Comparison of ENCODE assay signal across 8 cellular contexts in the genomic region with DNA sequence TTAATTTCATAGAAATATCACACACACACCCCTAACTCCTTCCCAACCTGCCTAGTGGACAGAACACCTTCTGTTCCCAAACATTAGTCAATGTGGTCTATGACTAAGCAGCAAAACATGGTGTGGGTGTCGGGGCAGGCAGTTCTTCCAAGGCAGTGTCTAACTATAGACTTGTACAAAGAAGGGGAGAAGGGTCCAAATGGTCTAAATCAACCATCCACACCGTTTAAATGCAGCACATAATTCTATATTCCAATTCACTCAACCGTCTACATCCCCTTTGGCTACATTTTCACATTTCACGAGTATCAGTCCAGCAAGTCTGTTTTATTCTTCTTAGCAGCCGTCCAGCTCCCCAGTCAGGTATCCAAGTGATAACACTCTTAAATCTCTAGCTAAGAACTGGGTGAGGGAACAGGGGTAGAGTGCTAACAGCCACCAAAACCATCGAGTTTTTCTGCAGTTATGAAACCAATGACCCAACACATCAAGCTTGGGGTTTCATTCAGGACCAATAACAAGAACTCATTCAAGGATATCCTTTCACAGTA.
DNase-seq lines count a peak whose midpoint lies in the region; ATAC-seq and TF ChIP-seq lines count a peak whose summit lies in the region.

No MANE protein-coding gene starts in this region.

- DNase-seq in cardiac fibroblast (ENCODE audit: low read depth in 2 of 2), result peak; percentile 80 to 87
- no peak for DNase-seq in GM20000 (ENCODE audit: low spot score)
- no peak for DNase-seq in stimulated activated naive CD4-positive, alpha-beta T cell (lab: John Stamatoyannopoulos, UW)
- no peak for DNase-seq in activated naive CD8-positive, alpha-beta T cell treated with anti-CD3 and anti-CD28 coated beads, Interleukin-2, amount 50 U/mL, for 24 hours

- H3K27ac ChIP-seq in BLaER1, result peak overlapping the region; percentile 95
- H3K27ac ChIP-seq in mucosa of rectum (ENCODE audit: low read depth in 2 of 2, low read length in 2 of 2), result peak overlapping the region; percentile 92 to 94

- H3K9ac ChIP-seq in BLaER1 (peak overlapping the region; percentile 95), mucosa of rectum (ENCODE audit: low read depth in 1 of 2, low read length in 2 of 2) (peak overlapping the region; percentile 82 to 87)

- H3K9me3 ChIP-seq in BLaER1 (no peaks in the 10 kb centered on the region), mucosa of rectum (ENCODE audit: control insufficient read depth in 2 of 2, low read length in 2 of 2) (no peaks in the 10 kb centered on the region)

- H3K27me3 Mint-ChIP-seq in activated naive CD8-positive, alpha-beta T cell treated with anti-CD3 and anti-CD28 coated beads, Interleukin-2, amount 50 U/mL, for 24 hours, result peaks cover 31% of the 10 kb centered on the region

- no peak for TF ChIP-seq CTCF in cardiac fibroblast (IDR thresholded peaks at IDR 0.05; ENCODE audit: low read depth, low read length)
- TF ChIP-seq CTCF in GM20000 (IDR thresholded peaks at IDR 0.05; ENCODE audit: extremely low read depth, missing control alignments), result no peak

- H3K36me3 ChIP-seq in BLaER1 (peaks cover 50% of the 10 kb centered on the region), mucosa of rectum (ENCODE audit: control insufficient read depth in 2 of 2, insufficient read depth in 2 of 2, low read length in 2 of 2) (no peaks in the 10 kb centered on the region)

- H3K4me3 Mint-ChIP-seq in activated naive CD8-positive, alpha-beta T cell treated with anti-CD3 and anti-CD28 coated beads, Interleukin-2, amount 50 U/mL, for 24 hours, result no peak overlapping the region

- H3K9me3 Mint-ChIP-seq in activated naive CD8-positive, alpha-beta T cell treated with anti-CD3 and anti-CD28 coated beads, Interleukin-2, amount 50 U/mL, for 24 hours, result no peaks in the 10 kb centered on the region

- peaks cover 19% of the 10 kb centered on the region for H3K4me1 Mint-ChIP-seq in activated naive CD8-positive, alpha-beta T cell treated with anti-CD3 and anti-CD28 coated beads, Interleukin-2, amount 50 U/mL, for 24 hours

- H3K4me1 ChIP-seq in BLaER1, result peaks cover 25% of the 10 kb centered on the region
- peaks cover 30 to 61% of the 10 kb centered on the region in 2 donors for H3K4me1 ChIP-seq in mucosa of rectum (ENCODE audit: control insufficient read depth in 2 of 2, insufficient read depth in 2 of 2, low read length in 2 of 2)

- H3K4me3 ChIP-seq in BLaER1, result peak overlapping the region; percentile 91
- H3K4me3 ChIP-seq in cardiac fibroblast (replicated peaks in 1 of 2; ENCODE audit: low read depth in 2 of 2, low read length in 2 of 2), result peak overlapping the region; percentile 64 to 83
- H3K4me3 ChIP-seq in mucosa of rectum (ENCODE audit: low read length in 2 of 2), result peak overlapping the region; percentile 77 to 85

- peak overlapping the region; percentile 90 for H3K4me2 ChIP-seq in BLaER1

- H4K20me1 ChIP-seq in BLaER1, result peaks cover 65% of the 10 kb centered on the region

- no peaks in the 10 kb centered on the region for H3K36me3 Mint-ChIP-seq in activated naive CD8-positive, alpha-beta T cell treated with anti-CD3 and anti-CD28 coated beads, Interleukin-2, amount 50 U/mL, for 24 hours (ENCODE audit: low read depth)

- H3K27ac Mint-ChIP-seq in activated naive CD8-positive, alpha-beta T cell treated with anti-CD3 and anti-CD28 coated beads, Interleukin-2, amount 50 U/mL, for 24 hours, result no peak overlapping the region

- ATAC-seq in HG03520 (IDR thresholded peaks at IDR 0.05; ENCODE audit: unreplicated experiment) (peak; percentile 22), GM21526 (IDR thresholded peaks at IDR 0.05; ENCODE audit: low FRiP score, unreplicated experiment) (no peak)
- no peak for ATAC-seq in activated naive CD8-positive, alpha-beta T cell treated with anti-CD3 and anti-CD28 coated beads, Interleukin-2, amount 50 U/mL, for 24 hours

- H3K27me3 ChIP-seq in BLaER1, result no peaks in the 10 kb centered on the region
- no peaks in the 10 kb centered on the region for H3K27me3 ChIP-seq in mucosa of rectum (ENCODE audit: control insufficient read depth in 2 of 2, insufficient read depth in 2 of 2, low read length in 2 of 2)

Comparison
In these comparisons a context has a peak if more than half of its experiments do, and no peak if none do; other contexts are left out.
1. DNase-seq: peak in cardiac fibroblast (2 of 2); none in GM20000 (single experiment), stimulated activated naive CD4-positive, alpha-beta T cell (0 of 6) and activated naive CD8-positive, alpha-beta T cell treated with anti-CD3 and anti-CD28 coated beads, Interleukin-2, amount 50 U/mL, for 24 hours (single experiment).
2. Peak in every context shown above with its lines, with median percentiles within 50 percentile points of each other: H3K4me3 ChIP-seq.